ENCODE assay signal across 8 cellular contexts in the genomic region with DNA sequence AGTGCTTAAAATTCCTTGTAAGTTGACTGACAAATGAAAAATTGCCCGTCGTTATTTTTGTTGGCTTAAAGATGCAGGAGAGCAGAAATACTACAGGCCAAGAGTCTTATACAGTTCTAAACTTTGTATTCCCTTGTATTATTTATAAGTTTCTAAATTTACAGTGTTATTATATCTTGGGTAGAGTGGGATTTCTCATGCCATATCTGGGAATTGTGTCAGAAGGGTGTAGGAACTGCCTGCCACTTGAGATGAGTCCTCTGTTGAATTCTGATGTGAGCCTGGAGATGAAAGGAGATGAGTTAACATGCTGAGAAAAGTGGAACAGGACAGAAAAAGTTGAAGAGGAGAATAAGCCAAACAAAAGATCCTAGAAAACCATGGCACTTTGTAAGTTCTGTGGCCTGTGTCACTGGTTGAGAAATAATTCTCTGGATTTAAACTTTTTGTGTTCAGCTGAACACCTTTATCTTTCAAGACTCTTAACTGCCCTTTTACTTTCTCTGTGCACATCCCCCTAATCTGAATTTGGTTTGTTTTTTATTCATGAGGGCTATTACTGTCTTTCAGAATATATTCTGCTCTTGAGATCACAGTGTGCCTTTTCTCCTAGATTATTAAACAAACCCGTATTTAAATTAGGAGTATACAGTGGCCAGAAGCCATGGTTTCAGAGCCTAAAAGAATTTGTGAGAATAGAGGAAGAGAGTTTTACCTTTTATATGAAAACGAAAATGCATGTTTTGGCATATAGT. TPM values are rescaled to one million over a fixed set of nuclear protein-coding genes. Genes with fewer than 3 reads are reported as not detected.
DNase-seq lines count a peak whose midpoint lies in the region; ATAC-seq and TF ChIP-seq lines count a peak whose summit lies in the region.

No MANE protein-coding gene starts in this region.

- peaks cover 25% of the 10 kb centered on the region for H3K36me3 ChIP-seq in KOPT-K1 (ENCODE audit: insufficient read depth, low read length)

- no peak for ATAC-seq in HG03520 (IDR thresholded peaks at IDR 0.05; ENCODE audit: unreplicated experiment)
- ATAC-seq in GM18519 (IDR thresholded peaks at IDR 0.05; ENCODE audit: low FRiP score, unreplicated experiment) = no peak

- H3K4me3 ChIP-seq in AG10803 (ENCODE audit: low read length) (peak overlapping the region; percentile 86), dorsolateral prefrontal cortex (peak overlapping the region; percentile 67 to 99 (median 90))

- intact Hi-C loops in dorsolateral prefrontal cortex (cut with DNase I) = loop anchor here (5.0 to 10.0 kb wide), 7 partner anchors 47 to 390 kb away; a partner anchor contains a TSS

- TF ChIP-seq CTCF in AG10803 (conservative IDR thresholded peaks at IDR 0.05; ENCODE audit: low read length) (no peak), dorsolateral prefrontal cortex (IDR thresholded peaks at IDR 0.05 in 54 of 56, conservative IDR thresholded peaks at IDR 0.05 in 2 of 56; ENCODE audit: low read depth in 1 of 56, partially characterized antibody in 56 of 56) (no peak)

- no peaks in the 10 kb centered on the region for H3K9me3 ChIP-seq in KOPT-K1 (ENCODE audit: insufficient read depth, low read length, poor library complexity, severe bottlenecking)

- no peaks in the 10 kb centered on the region for H3K27me3 ChIP-seq in dorsolateral prefrontal cortex

- DNase-seq in AG10803 (ENCODE audit: low read depth) (no peak), dorsolateral prefrontal cortex (no peak), myocyte (ENCODE audit: low read depth) (peak; percentile 10), DMS79 treated with DMSO at 0.1 percent for 48 hours (lab: John Stamatoyannopoulos, UW) (no peak), SHP77 treated with DMSO at 0.1 percent for 48 hours (lab: John Stamatoyannopoulos, UW) (no peak)

- peak overlapping the region; percentile 85 for H3K27ac ChIP-seq in KOPT-K1 (ENCODE audit: low read depth, low read length, poor library complexity, severe bottlenecking)
- H3K27ac ChIP-seq in dorsolateral prefrontal cortex = peak overlapping the region in 9 of 59 donors; percentile 9 to 97 (median 92)

RNA-seq across cellular contexts. Expression of a gene that starts 1.5 kb away (rescaled TPM):
- total RNA-seq in dorsolateral prefrontal cortex (10 to 100 TPM in 107 of 120 experiments, 1 to 10 TPM in 13; 8.3 to 17.4 (median 11.9) TPM), myocyte (52.2 and 112 TPM in 2 replicates)
- 29.0 TPM for polyA plus RNA-seq in myocyte (2012)
